Comparison of ENCODE assay signal across 23 cellular contexts in the genomic region with DNA sequence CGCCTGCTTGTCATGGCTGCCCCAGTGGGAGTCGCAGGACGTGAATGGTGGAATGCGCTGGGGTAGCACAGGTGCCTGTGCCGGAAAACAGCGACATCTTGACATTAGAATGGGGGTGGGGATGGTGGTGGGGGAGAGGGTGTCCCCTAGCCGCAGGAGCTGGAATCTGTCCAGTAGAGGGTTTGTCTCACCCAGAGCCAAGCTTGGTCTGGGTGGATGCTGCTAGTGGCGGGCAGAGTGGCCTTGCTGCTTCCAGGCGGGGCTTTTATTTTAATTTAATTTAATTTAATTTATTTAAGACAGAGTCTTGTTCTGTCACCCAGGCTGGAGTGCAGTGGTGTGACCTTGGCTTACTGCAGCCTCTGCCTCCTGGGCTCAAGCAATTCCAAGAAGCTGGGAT. TPM values are rescaled to one million over a fixed set of nuclear protein-coding genes. Genes with fewer than 3 reads are reported as not detected.
A peak's percentile ranks its signal among the peaks of the same experiment; 100 is the strongest.
DNase-seq lines count a peak whose midpoint lies in the region; ATAC-seq and TF ChIP-seq lines count a peak whose summit lies in the region.
"Had no signal": no experiment of that assay in that cellular context is flagged by ENCODE, and none has a peak within 500 bp of the region (broad histone marks: within the 10 kb centered on the region; RNA-seq: fewer than 3 reads in every experiment).

No MANE protein-coding gene starts in this region.

- no peaks in the 10 kb centered on the region for H3K27me3 ChIP-seq in HCT116 (ENCODE audit: insufficient read depth, low read length)
- no peaks in the 10 kb centered on the region for H3K27me3 ChIP-seq in right lobe of liver
- no peaks in the 10 kb centered on the region for H3K27me3 ChIP-seq in smooth muscle cell (ENCODE audit: low read depth)
- no peaks in the 10 kb centered on the region for H3K27me3 ChIP-seq in CD4-positive, alpha-beta memory T cell (ENCODE audit: insufficient read depth, low read length)
- H3K27me3 ChIP-seq: transverse colon had no signal

- 0 out of 4 replicates have a peak overlapping the region, but pooled peaks of 1 of the 2 experiments have one; percentile 53 for H3K4me3 ChIP-seq in HCT116 (replicated peaks in 1 of 2; ENCODE audit: low read depth in 1 of 2, low read length in 2 of 2)
- H3K4me3 ChIP-seq in right lobe of liver, result no peak overlapping the region
- no peak overlapping the region for H3K4me3 ChIP-seq in smooth muscle cell
- H3K4me3 ChIP-seq in mucosa of descending colon, result no peak overlapping the region
- H3K4me3 ChIP-seq in CD4-positive, alpha-beta memory T cell (ENCODE audit: low read length in 2 of 2), result no peak overlapping the region
- H3K4me3 ChIP-seq in foreskin fibroblast (ENCODE audit: low read depth in 1 of 2, low read length in 2 of 2), result no peak overlapping the region
- H3K4me3 ChIP-seq: transverse colon had no signal

- TF ChIP-seq POLR2A in HCT116 (IDR thresholded peaks at IDR 0.05; ENCODE audit: borderline replicate concordance, extremely low read depth, insufficient read depth, insufficient read length), result no peak
- TF ChIP-seq POLR2A in right lobe of liver (IDR thresholded peaks at IDR 0.05), result no peak

- H3K9ac ChIP-seq in HCT116 (ENCODE audit: low read length) (peak overlapping the region; percentile 71), smooth muscle cell (ENCODE audit: low read depth) (no peak overlapping the region)

- peaks cover 0 to 4% (median 0%) of the 10 kb centered on the region in 5 experiments for H3K9me3 Mint-ChIP-seq in brain
- H3K9me3 Mint-ChIP-seq in stimulated activated naive B cell treated with anti-CD40 and anti-IgM and Interleukin-4, amounts not matched to agents 10 μg/mL and 1 μg/mL and 100 μg/mL, for 72 hours, result no peaks in the 10 kb centered on the region
- H3K9me3 Mint-ChIP-seq in CD4-positive, alpha-beta memory T cell, result no peaks in the 10 kb centered on the region
- H3K9me3 Mint-ChIP-seq: activated CD8-positive, alpha-beta T cell treated with anti-CD3 and anti-CD28 coated beads for 36 hours; IgD-negative memory B cell; stimulated activated naive CD8-positive, alpha-beta T cell treated with anti-CD3 and anti-CD28 coated beads, Interleukin-15, Interleukin-2, amounts not matched to agents 100 ng/mL and 50 ng/mL, for 24 hours had no signal

- peak overlapping the region in 3 of 5 experiments; percentile 18 to 65 (median 30) for H3K4me3 Mint-ChIP-seq in brain
- no peak overlapping the region for H3K4me3 Mint-ChIP-seq in stimulated activated naive B cell treated with anti-CD40 and anti-IgM and Interleukin-4, amounts not matched to agents 10 μg/mL and 1 μg/mL and 100 μg/mL, for 72 hours
- H3K4me3 Mint-ChIP-seq in CD4-positive, alpha-beta memory T cell, result no peak overlapping the region
- H3K4me3 Mint-ChIP-seq: activated CD8-positive, alpha-beta T cell treated with anti-CD3 and anti-CD28 coated beads for 36 hours; IgD-negative memory B cell; stimulated activated naive CD8-positive, alpha-beta T cell treated with anti-CD3 and anti-CD28 coated beads, Interleukin-15, Interleukin-2, amounts not matched to agents 100 ng/mL and 50 ng/mL, for 24 hours had no signal

- peaks cover 96 to 100% of the 10 kb centered on the region in 2 experiments for H3K4me1 ChIP-seq in HCT116 (ENCODE audit: control insufficient read depth in 1 of 2, insufficient read depth in 2 of 2, low read length in 2 of 2)
- peaks cover 0 to 85% (median 36%) of the 10 kb centered on the region in 4 donors for H3K4me1 ChIP-seq in right lobe of liver
- peaks cover 24% of the 10 kb centered on the region for H3K4me1 ChIP-seq in smooth muscle cell (ENCODE audit: low read depth)
- H3K4me1 ChIP-seq in mucosa of descending colon (ENCODE audit: low read depth), result peaks cover 27% of the 10 kb centered on the region
- no peaks in the 10 kb centered on the region for H3K4me1 ChIP-seq in CD4-positive, alpha-beta memory T cell (ENCODE audit: insufficient read depth, low read length)

- H3K27ac Mint-ChIP-seq in brain, result peak overlapping the region in 3 of 5 experiments; percentile 40 to 85 (median 80)
- H3K27ac Mint-ChIP-seq in stimulated activated naive B cell treated with anti-CD40 and anti-IgM and Interleukin-4, amounts not matched to agents 10 μg/mL and 1 μg/mL and 100 μg/mL, for 72 hours, result no peak overlapping the region
- no peak overlapping the region for H3K27ac Mint-ChIP-seq in CD4-positive, alpha-beta memory T cell
- H3K27ac Mint-ChIP-seq: activated CD8-positive, alpha-beta T cell treated with anti-CD3 and anti-CD28 coated beads for 36 hours; IgD-negative memory B cell; stimulated activated naive CD8-positive, alpha-beta T cell treated with anti-CD3 and anti-CD28 coated beads, Interleukin-15, Interleukin-2, amounts not matched to agents 100 ng/mL and 50 ng/mL, for 24 hours had no signal

- TF ChIP-seq CTCF in HCT116 (IDR thresholded peaks at IDR 0.05 in 2 of 3, conservative IDR thresholded peaks at IDR 0.05 in 1 of 3; ENCODE audit: borderline replicate concordance in 1 of 3, insufficient read depth in 1 of 3, low read depth in 2 of 3, low read length in 2 of 3) (no peak), brain (conservative IDR thresholded peaks at IDR 0.05) (no peak), right lobe of liver (IDR thresholded peaks at IDR 0.05) (no peak), smooth muscle cell (IDR thresholded peaks at IDR 0.05; ENCODE audit: borderline replicate concordance, insufficient read depth, poor library complexity, severe bottlenecking) (no peak), mucosa of descending colon (IDR thresholded peaks at IDR 0.05) (no peak), foreskin fibroblast (IDR thresholded peaks at IDR 0.05; ENCODE audit: low read depth, low read length) (no peak)

- H3K36me3 ChIP-seq in HCT116 (ENCODE audit: control insufficient read depth in 1 of 2, insufficient read depth in 2 of 2, low read length in 2 of 2) (peaks cover 0 to 30% of the 10 kb centered on the region in 2 experiments; a peak in 1 of 4 replicates), right lobe of liver (no peaks in the 10 kb centered on the region), smooth muscle cell (ENCODE audit: low read depth) (no peaks in the 10 kb centered on the region), mucosa of descending colon (ENCODE audit: low read depth) (no peaks in the 10 kb centered on the region)
- H3K36me3 ChIP-seq in CD4-positive, alpha-beta memory T cell (ENCODE audit: insufficient read depth, low read length), result no peaks in the 10 kb centered on the region
- H3K36me3 ChIP-seq: transverse colon had no signal

- WGBS in right lobe of liver (ENCODE audit: insufficient coverage, low coverage, low lambda C conversion rate, missing lambda C conversion rate), result 65% methylated on average over 2 of the region's 9 CpGs
- WGBS in smooth muscle cell (ENCODE audit: low lambda C conversion rate), result 99% methylated on average over 9 of the region's 9 CpGs

- no peaks in the 10 kb centered on the region for H3K9me2 ChIP-seq in HCT116 (ENCODE audit: insufficient read depth)

- peaks cover 15% of the 10 kb centered on the region; the same call in 1 of the 2 replicates for H4K20me1 ChIP-seq in HCT116 (ENCODE audit: insufficient read depth)
- peaks cover 100% of the 10 kb centered on the region for H4K20me1 ChIP-seq in smooth muscle cell (ENCODE audit: low read depth)

- intact Hi-C loops in HCT116 (cut with micrococcal nuclease) (no loop called here), right lobe of liver (cut with DNase I) (no loop called here), mucosa of descending colon (cut with DNase I, micrococcal nuclease) (no loop called here)
- intact Hi-C loops in CD4-positive, alpha-beta memory T cell (cut with micrococcal nuclease), result no loop called here

- no peak overlapping the region for H2AFZ ChIP-seq in HCT116 (ENCODE audit: low read depth, low read length, poor library complexity, severe bottlenecking)
- H2AFZ ChIP-seq in smooth muscle cell (ENCODE audit: low read depth), result no peak overlapping the region

- RAD21 ChIA-PET in HCT116 (lab: Charles Lee; ENCODE audit: low non-redundant PET in 1 of 2, low total read pairs in 2 of 2, uncharacterized antibody in 2 of 2, unreplicated experiment in 2 of 2), result no interaction called here

- POLR2A ChIA-PET in HCT116 (lab: Charles Lee), result no interaction called here
- POLR2A ChIA-PET in CD4-positive, alpha-beta memory T cell (lab: Charles Lee; ENCODE audit: partially characterized antibody), result no interaction called here

- ATAC-seq in HCT116, result no peak
- no peak for ATAC-seq in right lobe of liver
- ATAC-seq in mucosa of descending colon, result no peak
- ATAC-seq in stimulated activated naive B cell treated with anti-CD40 and anti-IgM and Interleukin-4, amounts not matched to agents 10 μg/mL and 1 μg/mL and 100 μg/mL, for 72 hours (replicated peaks), result no peak
- ATAC-seq: activated CD8-positive, alpha-beta T cell treated with anti-CD3 and anti-CD28 coated beads for 36 hours; left ventricle myocardium superior had no signal

- CTCF ChIA-PET in HCT116 (lab: Charles Lee), result interaction anchor here (0.7 to 1.3 kb wide), 2 partner anchors 8 to 55 kb away, joined by 3 to 8 read pairs; no protein-coding TSS in a partner anchor
- CTCF ChIA-PET in CD4-positive, alpha-beta memory T cell (lab: Charles Lee; ENCODE audit: partially characterized antibody), result no interaction called here

- H3K36me3 Mint-ChIP-seq in brain, result peaks cover 12% of the 10 kb centered on the region
- no peaks in the 10 kb centered on the region for H3K36me3 Mint-ChIP-seq in stimulated activated naive B cell treated with anti-CD40 and anti-IgM and Interleukin-4, amounts not matched to agents 10 μg/mL and 1 μg/mL and 100 μg/mL, for 72 hours
- H3K36me3 Mint-ChIP-seq in CD4-positive, alpha-beta memory T cell, result no peaks in the 10 kb centered on the region
- H3K36me3 Mint-ChIP-seq: IgD-negative memory B cell had no signal

- H3K27ac ChIP-seq in HCT116 (ENCODE audit: low read depth, low read length), result peak overlapping the region; percentile 94
- H3K27ac ChIP-seq in right lobe of liver, result peak overlapping the region in 2 of 3 donors; percentile 70 to 81
- H3K27ac ChIP-seq in smooth muscle cell (ENCODE audit: low read depth), result peak overlapping the region; percentile 54
- H3K27ac ChIP-seq in CD4-positive, alpha-beta memory T cell (ENCODE audit: low read depth, low read length), result no peak overlapping the region

- DNase-seq in HCT116 (ENCODE audit: low read depth, low spot score) (no peak), right lobe of liver (no peak), smooth muscle cell (lab: John Stamatoyannopoulos, UW; ENCODE audit: unreplicated experiment) (no peak), mucosa of descending colon (no peak), foreskin fibroblast (no peak)
- DNase-seq in stimulated activated naive B cell treated with anti-CD40 and anti-IgM and Interleukin-4, amounts not matched to agents 10 μg/mL and 1 μg/mL and 100 μg/mL, for 72 hours, result no peak
- no peak for DNase-seq in CD4-positive, alpha-beta memory T cell
- DNase-seq: ACHN; activated CD4-positive, CD25-positive, alpha-beta regulatory T cell; activated CD8-positive, alpha-beta T cell treated with anti-CD3 and anti-CD28 coated beads for 36 hours; activated naive CD4-positive, alpha-beta T cell; C1 segment of cervical spinal cord; caudate nucleus; dermis blood vessel endothelial cell; H7; left ventricle myocardium superior; NCI-H510A; stimulated activated CD4-positive, alpha-beta T cell treated with anti-CD3 and anti-CD28 coated beads, Interleukin-4, amount 100 ng/mL, for 1 hour; T1000; transverse colon had no signal

- H3K79me2 ChIP-seq in HCT116 (ENCODE audit: insufficient read depth, low read length), result peaks cover 100% of the 10 kb centered on the region
- H3K79me2 ChIP-seq in smooth muscle cell (ENCODE audit: low read depth), result peaks cover 91% of the 10 kb centered on the region

- H3K4me1 Mint-ChIP-seq in brain, result peaks cover 84% of the 10 kb centered on the region
- no peaks in the 10 kb centered on the region for H3K4me1 Mint-ChIP-seq in stimulated activated naive B cell treated with anti-CD40 and anti-IgM and Interleukin-4, amounts not matched to agents 10 μg/mL and 1 μg/mL and 100 μg/mL, for 72 hours
- H3K4me1 Mint-ChIP-seq in CD4-positive, alpha-beta memory T cell, result peaks cover 0 to 1% (median 0%) of the 10 kb centered on the region in 4 donors

- peaks cover 2% of the 10 kb centered on the region for H3K27me3 Mint-ChIP-seq in brain
- peaks cover 30 to 51% of the 10 kb centered on the region in 2 donors for H3K27me3 Mint-ChIP-seq in stimulated activated naive B cell treated with anti-CD40 and anti-IgM and Interleukin-4, amounts not matched to agents 10 μg/mL and 1 μg/mL and 100 μg/mL, for 72 hours
- peaks cover 0 to 2% of the 10 kb centered on the region in 2 donors for H3K27me3 Mint-ChIP-seq in CD4-positive, alpha-beta memory T cell
- H3K27me3 Mint-ChIP-seq: activated CD8-positive, alpha-beta T cell treated with anti-CD3 and anti-CD28 coated beads for 36 hours; stimulated activated naive CD8-positive, alpha-beta T cell treated with anti-CD3 and anti-CD28 coated beads, Interleukin-15, Interleukin-2, amounts not matched to agents 100 ng/mL and 50 ng/mL, for 24 hours had no signal

- H3K9me3 ChIP-seq in HCT116 (ENCODE audit: control insufficient read depth in 1 of 2, insufficient read depth in 1 of 2, low read depth in 1 of 2, low read length in 2 of 2), result no peaks in the 10 kb centered on the region
- no peaks in the 10 kb centered on the region for H3K9me3 ChIP-seq in right lobe of liver
- no peaks in the 10 kb centered on the region for H3K9me3 ChIP-seq in smooth muscle cell (replicated peaks; ENCODE audit: low read depth)
- H3K9me3 ChIP-seq in mucosa of descending colon, result no peaks in the 10 kb centered on the region
- H3K9me3 ChIP-seq in CD4-positive, alpha-beta memory T cell (ENCODE audit: control insufficient read depth in 1 of 2, low read length in 2 of 2), result no peaks in the 10 kb centered on the region
- H3K9me3 ChIP-seq: transverse colon had no signal

- H3K4me2 ChIP-seq in HCT116 (ENCODE audit: low read length) (peak overlapping the region; percentile 72), smooth muscle cell (no peak overlapping the region)

- BruUV-seq in HCT116 (replicated peaks; lab: Mats Ljungman, UMichigan), result no TSS peak

- H3F3A ChIP-seq in smooth muscle cell (ENCODE audit: low read depth), result peaks cover 4% of the 10 kb centered on the region

- TF ChIP-seq RAD21 in HCT116 (IDR thresholded peaks at IDR 0.05; ENCODE audit: low read depth), result no peak

RNA-seq across cellular contexts. Expression of gene BAIAP2, which starts 7.7 kb away (rescaled TPM):
- 105 TPM for total RNA-seq in HCT116 (2021; ENCODE audit: unreplicated experiment)
- polyA plus RNA-seq in HCT116 (2012), result 93.4 and 95.1 TPM in 2 replicates
- polyA plus RNA-seq in brain (ENCODE audit: insufficient read depth, low read depth, low replicate concordance), result 87.8 TPM
- 100 to 1,000 TPM in 1 of 6 experiments, 10 to 100 TPM in 5; 46.6 to 139 (median 63.3) TPM for total RNA-seq in right lobe of liver
- total RNA-seq in smooth muscle cell, result 27.8 and 41.9 TPM in 2 replicates
- 26.6 and 47.2 TPM in 2 replicates for polyA plus RNA-seq in smooth muscle cell
- total RNA-seq in mucosa of descending colon, result 10 to 100 TPM; 11.6 to 76.7 (median 19.4) TPM
- 1 to 10 TPM; 5.4 to 7.2 TPM for total RNA-seq in CD4-positive, alpha-beta memory T cell
- 1 to 10 TPM; 2.1 to 5.6 TPM for polyA plus RNA-seq in CD4-positive, alpha-beta memory T cell

RNA-seq across cellular contexts. Expression of gene CHMP6, which starts 51.0 kb away (rescaled TPM):
- total RNA-seq in HCT116 (2021; ENCODE audit: unreplicated experiment) (22.0 TPM), right lobe of liver (10 to 100 TPM; 13.4 to 27.8 (median 15.6) TPM), smooth muscle cell (5.8 and 11.9 TPM in 2 replicates), mucosa of descending colon (10 to 100 TPM; 35.1 to 43.9 (median 35.4) TPM)
- polyA plus RNA-seq in HCT116 (2012), result 14.7 and 15.2 TPM in 2 replicates
- polyA plus RNA-seq in brain (ENCODE audit: insufficient read depth, low read depth, low replicate concordance) (35.2 TPM), smooth muscle cell (21.5 and 30.9 TPM in 2 replicates)
- 10 to 100 TPM; 41.4 to 42.3 TPM for total RNA-seq in CD4-positive, alpha-beta memory T cell
- polyA plus RNA-seq in CD4-positive, alpha-beta memory T cell, result 10 to 100 TPM; 36.7 to 48.7 TPM

Comparison
In these comparisons a context has a peak if more than half of its experiments do, and no peak if none do; other contexts are left out.
1. H3K27ac Mint-ChIP-seq: peak in brain (3 of 5); none in stimulated activated naive B cell treated with anti-CD40 and anti-IgM and Interleukin-4, amounts not matched to agents 10 μg/mL and 1 μg/mL and 100 μg/mL, for 72 hours (single experiment) and CD4-positive, alpha-beta memory T cell (0 of 7).
2. H3K4me3 Mint-ChIP-seq: peak in brain (3 of 5); none in stimulated activated naive B cell treated with anti-CD40 and anti-IgM and Interleukin-4, amounts not matched to agents 10 μg/mL and 1 μg/mL and 100 μg/mL, for 72 hours (0 of 2) and CD4-positive, alpha-beta memory T cell (0 of 8).